In genomic region chr6:56708810-56709597, GRCh38 we compare ENCODE assay signal across 1 cellular context.
TF ChIP-seq lines count a peak whose summit lies in the region.

No MANE protein-coding gene starts in this region.

TF ChIP-seq in HCT116, 20 proteins besides CTCF, POLR2A, EP300 and RAD21 (continued from another document):
- TF ChIP-seq FOSL1 (IDR thresholded peaks at IDR 0.05; ENCODE audit: low read depth): peak; percentile 37; the same call in 1 of the 2 replicates
- no peak for TF ChIP-seq SIN3A (IDR thresholded peaks at IDR 0.05; ENCODE audit: low read depth)
- TF ChIP-seq CBX3 (IDR thresholded peaks at IDR 0.05; ENCODE audit: low read depth): peak; percentile 55; the same call in 1 of the 2 replicates
- no peak for TF ChIP-seq EGR1 (IDR thresholded peaks at IDR 0.05; ENCODE audit: low read depth)
- TF ChIP-seq, protein P1, sequence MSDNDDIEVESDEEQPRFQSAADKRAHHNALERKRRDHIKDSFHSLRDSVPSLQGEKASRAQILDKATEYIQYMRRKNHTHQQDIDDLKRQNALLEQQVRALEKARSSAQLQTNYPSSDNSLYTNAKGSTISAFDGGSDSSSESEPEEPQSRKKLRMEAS (IDR thresholded peaks at IDR 0.05): no peak
- no peak; the same call in 1 of the 2 replicates for TF ChIP-seq ELF1 (IDR thresholded peaks at IDR 0.05; ENCODE audit: borderline replicate concordance, low read depth)
- TF ChIP-seq, protein P2, sequence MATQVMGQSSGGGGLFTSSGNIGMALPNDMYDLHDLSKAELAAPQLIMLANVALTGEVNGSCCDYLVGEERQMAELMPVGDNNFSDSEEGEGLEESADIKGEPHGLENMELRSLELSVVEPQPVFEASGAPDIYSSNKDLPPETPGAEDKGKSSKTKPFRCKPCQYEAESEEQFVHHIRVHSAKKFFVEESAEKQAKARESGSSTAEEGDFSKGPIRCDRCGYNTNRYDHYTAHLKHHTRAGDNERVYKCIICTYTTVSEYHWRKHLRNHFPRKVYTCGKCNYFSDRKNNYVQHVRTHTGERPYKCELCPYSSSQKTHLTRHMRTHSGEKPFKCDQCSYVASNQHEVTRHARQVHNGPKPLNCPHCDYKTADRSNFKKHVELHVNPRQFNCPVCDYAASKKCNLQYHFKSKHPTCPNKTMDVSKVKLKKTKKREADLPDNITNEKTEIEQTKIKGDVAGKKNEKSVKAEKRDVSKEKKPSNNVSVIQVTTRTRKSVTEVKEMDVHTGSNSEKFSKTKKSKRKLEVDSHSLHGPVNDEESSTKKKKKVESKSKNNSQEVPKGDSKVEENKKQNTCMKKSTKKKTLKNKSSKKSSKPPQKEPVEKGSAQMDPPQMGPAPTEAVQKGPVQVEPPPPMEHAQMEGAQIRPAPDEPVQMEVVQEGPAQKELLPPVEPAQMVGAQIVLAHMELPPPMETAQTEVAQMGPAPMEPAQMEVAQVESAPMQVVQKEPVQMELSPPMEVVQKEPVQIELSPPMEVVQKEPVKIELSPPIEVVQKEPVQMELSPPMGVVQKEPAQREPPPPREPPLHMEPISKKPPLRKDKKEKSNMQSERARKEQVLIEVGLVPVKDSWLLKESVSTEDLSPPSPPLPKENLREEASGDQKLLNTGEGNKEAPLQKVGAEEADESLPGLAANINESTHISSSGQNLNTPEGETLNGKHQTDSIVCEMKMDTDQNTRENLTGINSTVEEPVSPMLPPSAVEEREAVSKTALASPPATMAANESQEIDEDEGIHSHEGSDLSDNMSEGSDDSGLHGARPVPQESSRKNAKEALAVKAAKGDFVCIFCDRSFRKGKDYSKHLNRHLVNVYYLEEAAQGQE (IDR thresholded peaks at IDR 0.05; ENCODE audit: low read depth): no peak
- TF ChIP-seq EZH2phosphoT487 (IDR thresholded peaks at IDR 0.05; ENCODE audit: borderline replicate concordance): no peak
- TF ChIP-seq POLR2AphosphoS5 (IDR thresholded peaks at IDR 0.05; ENCODE audit: low read depth, low read length): no peak
- no peak for TF ChIP-seq TCF7L2 (IDR thresholded peaks at IDR 0.05; ENCODE audit: borderline replicate concordance, extremely low read depth, insufficient read depth, insufficient read length)
- no peak for TF ChIP-seq ZFX (IDR thresholded peaks at IDR 0.05)
- TF ChIP-seq CEBPB (IDR thresholded peaks at IDR 0.05; ENCODE audit: low read depth): peak; percentile 64; the same call in 1 of the 2 replicates
- TF ChIP-seq EZH2 (IDR thresholded peaks at IDR 0.05): no peak
- TF ChIP-seq YY1 (IDR thresholded peaks at IDR 0.05; ENCODE audit: extremely low read depth, insufficient replicate concordance, low read depth, low read length): no peak
